ENCODE assay signal across 9 cellular contexts in genomic region chr5:95924720-95925119, GRCh38. TPM values are rescaled to one million over a fixed set of nuclear protein-coding genes. Genes with fewer than 3 reads are reported as not detected.
DNase-seq lines count a peak whose midpoint lies in the region; ATAC-seq and TF ChIP-seq lines count a peak whose summit lies in the region.
"Had no signal": no experiment of that assay in that cellular context is flagged by ENCODE, and none has a peak within 500 bp of the region (broad histone marks: within the 10 kb centered on the region; RNA-seq: fewer than 3 reads in every experiment).

No MANE protein-coding gene starts in this region.

- H3K9ac ChIP-seq in DND-41 (ENCODE audit: low read depth, low read length): no peak overlapping the region

- no peak overlapping the region for H3K4me2 ChIP-seq in DND-41 (ENCODE audit: insufficient read depth, low read length)

- H3K9me3 ChIP-seq in DND-41 (ENCODE audit: insufficient read depth, low read length, severe bottlenecking) (no peaks in the 10 kb centered on the region), lower lobe of right lung (no peaks in the 10 kb centered on the region), tibial artery (no peaks in the 10 kb centered on the region)
- H3K9me3 ChIP-seq: uterus had no signal

- ATAC-seq in DND-41 (ENCODE audit: insufficient read depth, low read depth) (peak; percentile 5; the same call in 1 of the 3 replicates), HG02870 (IDR thresholded peaks at IDR 0.05; ENCODE audit: unreplicated experiment) (peak; percentile 31), lower lobe of right lung (peak; percentile 71 to 82), GM18867 (IDR thresholded peaks at IDR 0.05; ENCODE audit: unreplicated experiment) (no peak)

- intact Hi-C loops in lower lobe of right lung (cut with DNase I) (no loop called here), tibial artery (cut with DNase I; ENCODE audit: low total_unique reads) (no loop called here)

- TF ChIP-seq CTCF in DND-41 (IDR thresholded peaks at IDR 0.05; ENCODE audit: borderline replicate concordance, extremely low read depth, low read length, poor library complexity, severe bottlenecking) (no peak), lower lobe of right lung (IDR thresholded peaks at IDR 0.05) (no peak), tibial artery (IDR thresholded peaks at IDR 0.05) (no peak)

- no peaks in the 10 kb centered on the region for H3K27me3 ChIP-seq in DND-41 (ENCODE audit: insufficient read depth, low read length, poor library complexity)
- no peaks in the 10 kb centered on the region for H3K27me3 ChIP-seq in lower lobe of right lung (ENCODE audit: low read depth)
- no peaks in the 10 kb centered on the region for H3K27me3 ChIP-seq in tibial artery
- H3K27me3 ChIP-seq: uterus had no signal

- H3K36me3 ChIP-seq in DND-41 (ENCODE audit: insufficient read depth, low read length) (no peaks in the 10 kb centered on the region), lower lobe of right lung (no peaks in the 10 kb centered on the region), tibial artery (no peaks in the 10 kb centered on the region)
- H3K36me3 ChIP-seq: uterus had no signal

- DNase-seq in DND-41 (no peak), SIG-M5 treated with dmso at 0.1 percent for 504 hours (lab: John Stamatoyannopoulos, UW; ENCODE audit: unreplicated experiment) (peak; percentile 89), lower lobe of right lung (no peak), EL (no peak), tibial artery (no peak), NCI-H2196 (lab: John Stamatoyannopoulos, UW; ENCODE audit: unreplicated experiment) (no peak)
- DNase-seq: uterus had no signal

- no peaks in the 10 kb centered on the region for H3K79me2 ChIP-seq in DND-41 (ENCODE audit: insufficient read depth, low read length)

- no peaks in the 10 kb centered on the region for H4K20me1 ChIP-seq in DND-41 (ENCODE audit: insufficient read depth, low read length)

- peak overlapping the region; percentile 70 for H3K27ac ChIP-seq in DND-41 (ENCODE audit: low read length)
- peak overlapping the region; percentile 20 for H3K27ac ChIP-seq in lower lobe of right lung
- H3K27ac ChIP-seq in tibial artery: no peak overlapping the region
- H3K27ac ChIP-seq: uterus had no signal

- 0 out of 2 replicates have a peak overlapping the region, but pooled peaks have one; percentile 6 for H2AFZ ChIP-seq in DND-41 (ENCODE audit: low read depth, low read length)

- no peak overlapping the region for H3K4me3 ChIP-seq in DND-41 (ENCODE audit: low read depth in 1 of 2, low read length in 2 of 2)
- no peak overlapping the region for H3K4me3 ChIP-seq in lower lobe of right lung
- no peak overlapping the region for H3K4me3 ChIP-seq in tibial artery
- H3K4me3 ChIP-seq: uterus had no signal

- H3K4me1 ChIP-seq in DND-41 (ENCODE audit: insufficient read depth, low read length): peaks cover 62% of the 10 kb centered on the region
- peaks cover 41% of the 10 kb centered on the region for H3K4me1 ChIP-seq in lower lobe of right lung
- H3K4me1 ChIP-seq in tibial artery: peaks cover 0 to 94% (median 27%) of the 10 kb centered on the region in 4 donors
- H3K4me1 ChIP-seq: uterus had no signal

RNA-seq across cellular contexts. Expression of gene ELL2, which starts 36.9 kb away (rescaled TPM):
- 57.5 TPM for total RNA-seq in lower lobe of right lung

Comparison
In these comparisons a context has a peak if more than half of its experiments do, and no peak if none do; other contexts are left out.
1. H3K27ac ChIP-seq: peak in DND-41 (single experiment) and lower lobe of right lung (single experiment); none in tibial artery (0 of 2).